In the genomic region with DNA sequence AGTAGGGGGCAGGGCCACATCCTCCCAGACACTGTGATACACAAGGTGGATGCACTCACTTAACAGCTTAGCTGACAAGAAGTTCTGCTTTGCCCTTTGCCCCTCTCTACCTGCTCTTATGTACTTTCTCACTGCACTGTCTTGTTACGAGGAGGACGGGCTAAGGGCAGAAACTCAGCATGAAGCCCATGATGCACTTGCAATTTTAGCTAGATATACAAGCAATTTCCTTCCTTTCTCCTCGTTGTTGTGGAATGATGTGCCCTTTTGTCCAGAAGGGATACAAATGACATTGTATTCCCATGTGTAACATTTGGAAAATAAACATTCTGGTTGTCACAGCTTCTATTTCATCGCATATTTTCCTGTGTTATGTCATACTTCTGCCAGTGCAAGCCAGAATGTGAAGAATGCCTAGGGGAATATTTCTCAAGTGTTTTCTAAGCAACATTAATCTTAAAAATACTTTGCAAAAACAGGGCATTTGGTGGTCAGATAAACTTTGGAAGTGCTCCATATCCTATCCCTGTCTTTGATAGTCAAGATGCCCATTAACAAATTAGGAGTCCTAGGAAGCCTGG, we compare ENCODE assay signal across 10 cellular contexts. TPM values are rescaled to one million over a fixed set of nuclear protein-coding genes. Genes with fewer than 3 reads are reported as not detected.
DNase-seq lines count a peak whose midpoint lies in the region; ATAC-seq and TF ChIP-seq lines count a peak whose summit lies in the region.
"Had no signal": no experiment of that assay in that cellular context is flagged by ENCODE, and none has a peak within 500 bp of the region (broad histone marks: within the 10 kb centered on the region; RNA-seq: fewer than 3 reads in every experiment).

No MANE protein-coding gene starts in this region.

- in situ Hi-C loops in astrocyte of the spinal cord (cut with HindIII; ENCODE audit: low sequenced_read_pairs), result no loop called here

- no peaks in the 10 kb centered on the region for H3K9me3 ChIP-seq in OCI-LY7 (ENCODE audit: low read length)

- no peak overlapping the region for H2AFZ ChIP-seq in OCI-LY7 (ENCODE audit: low read length)

- no TSS peak for BruUV-seq in OCI-LY7 (replicated peaks; lab: Mats Ljungman, UMichigan)

- no peaks in the 10 kb centered on the region for H3K79me2 ChIP-seq in OCI-LY7 (ENCODE audit: insufficient read depth, low read depth, low read length)

- DNase-seq in GM04503 (ENCODE audit: low read depth) (peak; percentile 29), astrocyte of the spinal cord (ENCODE audit: low read depth, low spot score) (peak; percentile 68), left ventricle myocardium superior (no peak), sciatic nerve (ENCODE audit: low spot score) (no peak), RPMI8226 (no peak), NCI-H1092 treated with DMSO at 0.1 percent for 48 hours (lab: John Stamatoyannopoulos, UW) (no peak), OCI-LY7 (ENCODE audit: low spot score) (no peak), MV-4-11 (lab: John Stamatoyannopoulos, UW) (no peak)
- DNase-seq: NCI-H1417 treated with DMSO at 0.1 percent for 48 hours, SHP77 treated with DMSO at 0.1 percent for 48 hours had no signal

- H3K36me3 ChIP-seq in OCI-LY7 (ENCODE audit: insufficient read depth, low read length), result no peaks in the 10 kb centered on the region

- H3K9me2 ChIP-seq in OCI-LY7 (ENCODE audit: insufficient read depth, low read length), result no peaks in the 10 kb centered on the region

- TF ChIP-seq CTCF in astrocyte of the spinal cord (IDR thresholded peaks at IDR 0.05; ENCODE audit: low read depth, low read length), result no peak
- no peak for TF ChIP-seq CTCF in OCI-LY7 (conservative IDR thresholded peaks at IDR 0.05; ENCODE audit: low read length)

- CTCF ChIA-PET in OCI-LY7 (lab: Charles Lee; ENCODE audit: unreplicated experiment), result no interaction called here

- H4K20me1 ChIP-seq in OCI-LY7 (ENCODE audit: insufficient read depth, low read length), result no peaks in the 10 kb centered on the region

- no peak overlapping the region for H3K27ac ChIP-seq in OCI-LY7 (ENCODE audit: low read depth, low read length, poor library complexity, severe bottlenecking)

- no peak overlapping the region for H3K4me2 ChIP-seq in OCI-LY7 (ENCODE audit: low read length)

- H3K4me1 ChIP-seq in OCI-LY7 (ENCODE audit: insufficient read depth, low read length, poor library complexity, severe bottlenecking), result no peaks in the 10 kb centered on the region

- POLR2A ChIA-PET in OCI-LY7 (lab: Charles Lee), result no interaction called here

- peak; percentile 58 for ATAC-seq in left ventricle myocardium superior
- ATAC-seq in sciatic nerve, result peak; percentile 76

- intact Hi-C loops in left ventricle myocardium superior (cut with micrococcal nuclease) (no loop called here), sciatic nerve (cut with DNase I) (no loop called here), OCI-LY7 (cut with micrococcal nuclease; ENCODE audit: unreplicated experiment) (no loop called here)

- H3K4me3 ChIP-seq in astrocyte of the spinal cord (ENCODE audit: low read depth, low read length) (no peak overlapping the region), OCI-LY7 (ENCODE audit: low read depth, low read length, poor library complexity, severe bottlenecking) (no peak overlapping the region)

RNA-seq across cellular contexts. Expression of a gene that starts 47.2 kb away (rescaled TPM):
- total RNA-seq in left ventricle myocardium superior, result 103 TPM
- total RNA-seq in sciatic nerve, result 12.8 TPM
- not detected in 2 replicates for total RNA-seq in OCI-LY7 (2014; rRNA removed; shearing (Covaris generic))
- 0.09 TPM in 1 of 2 replicates, not detected in the other for total RNA-seq in OCI-LY7 (2022)

Comparison
In these comparisons a context has a peak if more than half of its experiments do, and no peak if none do; other contexts are left out.
1. DNase-seq: peak in GM04503 (single experiment) and astrocyte of the spinal cord (single experiment); none in left ventricle myocardium superior (single experiment), sciatic nerve (single experiment), RPMI8226 (single experiment), NCI-H1092 treated with DMSO at 0.1 percent for 48 hours (single experiment), OCI-LY7 (single experiment) and MV-4-11 (single experiment).
2. RNA of a gene that starts 47.2 kb away (total RNA-seq): 103 TPM in left ventricle myocardium superior (single experiment) and 12.8 TPM in sciatic nerve (single experiment); 0.09 TPM in OCI-LY7; every median in the first group is over 10 times any median in the second.